Comparison of ENCODE assay signal across 24 cellular contexts in the genomic region with DNA sequence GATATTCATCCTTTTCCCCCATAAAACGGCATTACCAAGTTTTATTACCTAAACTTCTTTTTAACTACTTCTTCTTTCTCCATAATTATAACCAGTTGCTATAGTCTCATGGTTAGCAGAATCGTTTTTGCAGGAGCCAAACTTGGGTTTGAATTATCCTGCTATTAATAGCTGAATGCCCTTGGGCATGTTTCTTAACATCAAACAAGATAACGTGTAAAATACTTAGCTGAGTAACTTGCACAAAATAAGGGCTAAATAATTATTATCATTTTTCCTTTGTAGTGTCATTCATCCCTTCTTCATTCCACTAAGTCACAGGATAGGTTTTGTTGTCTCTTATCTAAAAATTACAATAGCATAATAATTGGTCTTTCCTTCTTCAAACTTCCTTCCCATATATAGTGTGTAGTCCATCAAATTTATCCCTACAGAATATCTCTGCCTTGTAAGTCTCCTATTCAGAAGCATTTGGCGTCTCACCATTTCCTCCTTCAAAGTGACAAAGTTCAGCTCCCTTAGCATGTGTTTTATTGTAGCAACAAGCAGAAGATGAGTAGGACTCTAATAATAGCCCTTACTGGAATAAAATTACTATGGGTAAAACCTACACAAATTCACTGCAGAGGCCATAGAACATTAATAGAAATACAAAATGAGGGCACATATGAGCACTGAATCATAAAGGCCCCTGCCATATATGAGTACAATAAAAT.
DNase-seq lines count a peak whose midpoint lies in the region; ATAC-seq and TF ChIP-seq lines count a peak whose summit lies in the region.
"Had no signal": no experiment of that assay in that cellular context is flagged by ENCODE, and none has a peak within 500 bp of the region (broad histone marks: within the 10 kb centered on the region; RNA-seq: fewer than 3 reads in every experiment).

No MANE protein-coding gene starts in this region.

- TF ChIP-seq POLR2A in transverse colon (IDR thresholded peaks at IDR 0.05), result no peak

- intact Hi-C loops in left ventricle myocardium superior (cut with micrococcal nuclease) (no loop called here), cardiac septum (cut with DNase I) (no loop called here), left colon (cut with DNase I, micrococcal nuclease) (no loop called here), transverse colon (cut with DNase I; ENCODE audit: low total_unique reads) (no loop called here)

- no peak for TF ChIP-seq EP300 in transverse colon (IDR thresholded peaks at IDR 0.05; ENCODE audit: low read depth)

- 30 to 42% methylated on average over 4 of the region's 4 CpGs for whole genome bisulfite sequencing in transverse colon (ENCODE audit: low coverage in 1 of 2), 2 donors

- H3K9me3 ChIP-seq in transverse colon, result no peaks in the 10 kb centered on the region
- H3K9me3 ChIP-seq: A549, SK-N-SH had no signal

- no peaks in the 10 kb centered on the region for H3K27me3 ChIP-seq in transverse colon

- ATAC-seq in left ventricle myocardium superior, result peak; percentile 41
- peak; percentile 70 for ATAC-seq in left colon
- ATAC-seq in HG03342 (IDR thresholded peaks at IDR 0.05; ENCODE audit: unreplicated experiment), result no peak
- ATAC-seq: A549; activated T-helper 17 cell treated with anti-CD3 and anti-CD28 coated beads, Interleukin-2, amount 50 U/mL, for 72 hours; stimulated activated memory B cell treated with anti-CD40 and anti-IgM and Interleukin-4, amounts not matched to agents 10 μg/mL and 1 μg/mL and 100 μg/mL, for 72 hours had no signal

- DNase-seq in left ventricle myocardium superior, result no peak
- no peak for DNase-seq in cardiac septum (ENCODE audit: low spot score)
- DNase-seq in astrocyte of the spinal cord (ENCODE audit: low read depth, low spot score), result peak; percentile 22
- DNase-seq in left colon, result no peak
- DNase-seq in transverse colon, result no peak
- no peak for DNase-seq in G401 (ENCODE audit: low spot score)
- DNase-seq in stimulated activated CD8-positive, alpha-beta memory T cell treated with anti-CD3 and anti-CD28 coated beads, Interleukin-4, amount 100 ng/mL, for 48 hours, result no peak
- DNase-seq: activated CD4-positive, alpha-beta T cell treated with anti-CD3 and anti-CD28 coated beads, Interleukin-2, amount 50 U/mL, for 4 hours; aorta; CD8-positive, alpha-beta memory T cell; central memory CD4-positive, alpha-beta T cell; foreskin melanocyte; IMR-90; NCI-H1417 treated with DMSO at 0.1 percent for 48 hours; NCI-H510A; nephron progenitor cell; NK-92 treated with Interleukin-12 subunit alpha and Interleukin-12 subunit beta, amount 100 ng/mL, for 24 hours; RPMI8226; SK-N-SH had no signal

- H3K4me3 ChIP-seq in astrocyte of the spinal cord (ENCODE audit: low read depth, low read length), result no peak overlapping the region
- no peak overlapping the region for H3K4me3 ChIP-seq in transverse colon
- H3K4me3 ChIP-seq: A549, skin epidermis had no signal

- H3K27ac ChIP-seq in transverse colon, result peak overlapping the region; percentile 18 to 62 (median 46)
- H3K27ac ChIP-seq: A549, skin epidermis had no signal

- H3K36me3 ChIP-seq in transverse colon, result no peaks in the 10 kb centered on the region

- in situ Hi-C loops in astrocyte of the spinal cord (cut with HindIII; ENCODE audit: low sequenced_read_pairs), result no loop called here
- in situ Hi-C loops in transverse colon (cut with MboI; ENCODE audit: low pct_ligation_motif_present in 1 of 4, low pct_unique_long_range_greater_than_20kb in 1 of 4, low sequenced_read_pairs in 3 of 4), result no loop called here
- in situ Hi-C loops in G401 (cut with HindIII; ENCODE audit: low sequenced_read_pairs), result no loop called here

- H3K4me1 ChIP-seq in transverse colon, result peaks cover 0 to 44% (median 21%) of the 10 kb centered on the region in 4 donors
- H3K4me1 ChIP-seq: A549 had no signal

- no peak for TF ChIP-seq CTCF in astrocyte of the spinal cord (IDR thresholded peaks at IDR 0.05; ENCODE audit: low read depth, low read length)
- no peak for TF ChIP-seq CTCF in transverse colon (IDR thresholded peaks at IDR 0.05)
